10 cellular contexts compared by ENCODE assay signal in the genomic region with DNA sequence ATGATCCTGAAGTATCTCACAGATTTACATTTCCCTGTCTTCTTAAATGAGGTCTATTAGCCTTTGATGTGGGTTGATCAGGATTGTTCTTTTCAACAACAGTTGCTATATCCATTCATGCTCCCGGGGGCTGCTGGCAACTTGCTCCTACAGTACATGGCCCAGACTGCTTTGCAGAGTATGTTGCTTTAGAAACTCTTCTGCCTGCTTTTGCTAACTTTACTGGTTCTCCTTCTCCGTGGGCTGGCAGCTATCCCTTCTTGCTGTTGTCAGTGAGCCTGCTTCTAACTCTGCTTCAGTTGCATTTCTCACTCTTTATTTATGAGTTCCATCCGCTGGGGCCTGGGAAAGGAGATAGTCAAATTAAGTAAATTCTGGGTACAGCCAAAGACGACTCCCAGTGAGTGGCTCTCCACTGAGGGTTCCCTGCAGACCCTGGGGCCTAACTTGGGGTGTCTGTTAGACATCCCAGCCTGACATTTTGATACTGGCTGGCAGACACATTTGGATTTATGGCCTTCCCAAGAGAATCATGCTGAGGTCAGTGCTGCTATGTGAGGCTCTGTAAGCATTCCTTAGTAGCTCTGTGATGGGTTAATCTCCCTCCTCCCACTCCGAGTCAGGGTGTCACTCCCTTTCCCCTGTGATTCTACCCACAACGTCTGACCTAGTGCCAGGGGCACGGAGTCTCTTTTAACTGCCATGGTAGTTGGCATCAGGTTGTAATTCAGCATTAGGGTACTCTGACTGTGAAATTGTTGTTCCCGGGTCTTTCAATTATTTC.
A peak's percentile ranks its signal among the peaks of the same experiment; 100 is the strongest.
DNase-seq lines count a peak whose midpoint lies in the region; ATAC-seq lines count a peak whose summit lies in the region.
"Had no signal": no experiment of that assay in that cellular context is flagged by ENCODE, and none has a peak within 500 bp of the region (broad histone marks: within the 10 kb centered on the region; RNA-seq: fewer than 3 reads in every experiment).

No MANE protein-coding gene starts in this region.

- H3K27ac ChIP-seq in epithelial cell of prostate: peak overlapping the region; percentile 40
- no peak overlapping the region for H3K27ac ChIP-seq in naive thymus-derived CD4-positive, alpha-beta T cell (ENCODE audit: low read depth, low read length)
- H3K27ac ChIP-seq: BLaER1 had no signal

- DNase-seq in A172 (ENCODE audit: low spot score) (peak; percentile 72), M059J (ENCODE audit: low read depth) (peak; percentile 85), epithelial cell of prostate (ENCODE audit: low read depth, low spot score) (no peak), NCI-H187 (lab: John Stamatoyannopoulos, UW) (no peak)
- no peak for DNase-seq in naive thymus-derived CD4-positive, alpha-beta T cell
- no peak for DNase-seq in stimulated activated CD4-positive, alpha-beta T cell treated with anti-CD3 and anti-CD28 coated beads, Interleukin-15, amount 100 ng/mL, for 24 hours

- peak overlapping the region; percentile 23 for H3K9ac ChIP-seq in mucosa of stomach (ENCODE audit: low read length)
- H3K9ac ChIP-seq: BLaER1 had no signal

- H3K9me3 ChIP-seq in mucosa of stomach (ENCODE audit: control insufficient read depth, low read length): no peaks in the 10 kb centered on the region
- H3K9me3 ChIP-seq in naive thymus-derived CD4-positive, alpha-beta T cell (ENCODE audit: control insufficient read depth in 2 of 3, low read length in 3 of 3): no peaks in the 10 kb centered on the region
- H3K9me3 ChIP-seq: BLaER1 had no signal

- H3K36me3 ChIP-seq in mucosa of stomach (ENCODE audit: control insufficient read depth, insufficient read depth, low read length): no peaks in the 10 kb centered on the region
- H3K36me3 ChIP-seq in naive thymus-derived CD4-positive, alpha-beta T cell (ENCODE audit: control insufficient read depth in 2 of 3, insufficient read depth in 3 of 3, low read length in 3 of 3): no peaks in the 10 kb centered on the region
- H3K36me3 ChIP-seq: BLaER1 had no signal

- H3K4me3 Mint-ChIP-seq in naive thymus-derived CD4-positive, alpha-beta T cell: no peak overlapping the region
- H3K4me3 Mint-ChIP-seq: central memory CD8-positive, alpha-beta T cell had no signal

- CTCF ChIA-PET in naive thymus-derived CD4-positive, alpha-beta T cell (lab: Charles Lee): no interaction called here

- no peaks in the 10 kb centered on the region for H3K27me3 Mint-ChIP-seq in naive thymus-derived CD4-positive, alpha-beta T cell
- H3K27me3 Mint-ChIP-seq: central memory CD8-positive, alpha-beta T cell had no signal

- POLR2A ChIA-PET in naive thymus-derived CD4-positive, alpha-beta T cell (lab: Charles Lee): no interaction called here

- H3K4me1 ChIP-seq in mucosa of stomach (ENCODE audit: control insufficient read depth, insufficient read depth, low read length): peaks cover 25% of the 10 kb centered on the region
- peaks cover 0 to 13% of the 10 kb centered on the region in 2 donors for H3K4me1 ChIP-seq in naive thymus-derived CD4-positive, alpha-beta T cell (ENCODE audit: control insufficient read depth in 2 of 2, insufficient read depth in 2 of 2, low read length in 2 of 2)

- intact Hi-C loops in naive thymus-derived CD4-positive, alpha-beta T cell (cut with micrococcal nuclease): no loop called here

- H3K27ac Mint-ChIP-seq in naive thymus-derived CD4-positive, alpha-beta T cell: peak overlapping the region in 1 of 9 donors; percentile 16

- no peak for ATAC-seq in naive thymus-derived CD4-positive, alpha-beta T cell
- ATAC-seq in HG02870 (IDR thresholded peaks at IDR 0.05; ENCODE audit: unreplicated experiment): no peak

- H3K9me3 Mint-ChIP-seq in naive thymus-derived CD4-positive, alpha-beta T cell: peaks cover 0 to 3% (median 0%) of the 10 kb centered on the region in 11 donors
- H3K9me3 Mint-ChIP-seq: central memory CD8-positive, alpha-beta T cell had no signal

- peaks cover 8 to 34% (median 27%) of the 10 kb centered on the region in 7 donors for H3K4me1 Mint-ChIP-seq in naive thymus-derived CD4-positive, alpha-beta T cell

- peaks cover 0 to 9% (median 0%) of the 10 kb centered on the region in 5 donors for H3K36me3 Mint-ChIP-seq in naive thymus-derived CD4-positive, alpha-beta T cell

- no peaks in the 10 kb centered on the region for H3K27me3 ChIP-seq in mucosa of stomach (ENCODE audit: control insufficient read depth, insufficient read depth, low read length)
- no peaks in the 10 kb centered on the region for H3K27me3 ChIP-seq in naive thymus-derived CD4-positive, alpha-beta T cell (ENCODE audit: control insufficient read depth in 2 of 2, insufficient read depth in 2 of 2, low read length in 2 of 2)
- H3K27me3 ChIP-seq: BLaER1 had no signal

- no peak overlapping the region for H3K4me3 ChIP-seq in mucosa of stomach (ENCODE audit: low read length)
- no peak overlapping the region for H3K4me3 ChIP-seq in naive thymus-derived CD4-positive, alpha-beta T cell (ENCODE audit: low read length)
- H3K4me3 ChIP-seq: BLaER1 had no signal

Comparison
In these comparisons a context has a peak if more than half of its experiments do, and no peak if none do; other contexts are left out.
1. DNase-seq: peak in A172 (single experiment) and M059J (single experiment); none in epithelial cell of prostate (single experiment), naive thymus-derived CD4-positive, alpha-beta T cell (0 of 9), stimulated activated CD4-positive, alpha-beta T cell treated with anti-CD3 and anti-CD28 coated beads, Interleukin-15, amount 100 ng/mL, for 24 hours (single experiment) and NCI-H187 (0 of 2).